ENCODE assay signal across 1 cellular context in genomic region chr16:66523861-66524354, GRCh38.
TF ChIP-seq lines count a peak whose summit lies in the region.

No MANE protein-coding gene starts in this region.

TF ChIP-seq in GM12878, 131 proteins besides CTCF, POLR2A, EP300 and RAD21:
- TF ChIP-seq TARDBP (IDR thresholded peaks at IDR 0.05; ENCODE audit: borderline replicate concordance) = no peak
- no peak for TF ChIP-seq ZBED1 (IDR thresholded peaks at IDR 0.05; ENCODE audit: borderline replicate concordance)
- 0 out of 4 replicates have a peak, but pooled peaks of 1 of the 2 experiments have one; percentile 35 for TF ChIP-seq BHLHE40 (IDR thresholded peaks at IDR 0.05; ENCODE audit: borderline replicate concordance in 1 of 2, low read depth in 2 of 2, low read length in 1 of 2)
- TF ChIP-seq CREB1 (IDR thresholded peaks at IDR 0.05; ENCODE audit: low read depth) = 0 out of 2 replicates have a peak, but pooled peaks have one; percentile 21
- peak; percentile 41; the same call in 1 of the 3 replicates for TF ChIP-seq POU2F2 (IDR thresholded peaks at IDR 0.05; ENCODE audit: borderline replicate concordance, low read depth, low read length)
- no peak for TF ChIP-seq IRF4 (IDR thresholded peaks at IDR 0.05; ENCODE audit: low read depth, low read length)
- TF ChIP-seq NBN (IDR thresholded peaks at IDR 0.05) = 0 out of 2 replicates have a peak, but pooled peaks have one; percentile 9
- TF ChIP-seq SP1 (IDR thresholded peaks at IDR 0.05; ENCODE audit: low read depth, low read length) = peak; percentile 44
- TF ChIP-seq ZNF24 (IDR thresholded peaks at IDR 0.05) = no peak
- TF ChIP-seq PAX5 (IDR thresholded peaks at IDR 0.05; ENCODE audit: borderline replicate concordance, low read depth, low read length) = peak; percentile 20; the same call in 1 of the 2 replicates
- TF ChIP-seq SKIL (IDR thresholded peaks at IDR 0.05; ENCODE audit: low read depth, poor library complexity, severe bottlenecking) = peak; percentile 47
- peak in 1 of 2 experiments; percentile 76; a peak in 1 of 4 replicates for TF ChIP-seq ETV6 (conservative IDR thresholded peaks at IDR 0.05 in 1 of 2, IDR thresholded peaks at IDR 0.05 in 1 of 2; ENCODE audit: borderline replicate concordance in 1 of 2, low read depth in 1 of 2)
- TF ChIP-seq MEF2A (IDR thresholded peaks at IDR 0.05; ENCODE audit: insufficient read depth, low read depth, low read length) = 0 out of 2 replicates have a peak, but pooled peaks have one; percentile 11
- no peak for TF ChIP-seq USF1 (IDR thresholded peaks at IDR 0.05; ENCODE audit: borderline replicate concordance, extremely low read length, insufficient read depth, low read depth, low read length)
- 0 out of 2 replicates have a peak, but pooled peaks have one; percentile 39 for TF ChIP-seq NR2F1 (conservative IDR thresholded peaks at IDR 0.05)
- no peak for TF ChIP-seq NFXL1 (IDR thresholded peaks at IDR 0.05; ENCODE audit: borderline replicate concordance)
- TF ChIP-seq RELB (IDR thresholded peaks at IDR 0.05; ENCODE audit: low read depth) = peak; percentile 66; the same call in 1 of the 2 replicates
- no peak for TF ChIP-seq RELA (IDR thresholded peaks at IDR 0.05; ENCODE audit: borderline replicate concordance, partially characterized antibody)
- 0 out of 2 replicates have a peak, but pooled peaks have one; percentile 16 for TF ChIP-seq ATF7 (IDR thresholded peaks at IDR 0.05; ENCODE audit: low read depth)
- no peak for TF ChIP-seq SMAD5 (IDR thresholded peaks at IDR 0.05; ENCODE audit: low read depth)
- no peak for TF ChIP-seq SREBF2 (IDR thresholded peaks at IDR 0.05; ENCODE audit: low read length)
- no peak for TF ChIP-seq ESRRA (IDR thresholded peaks at IDR 0.05; ENCODE audit: low read length)
- peak; percentile 95 for TF ChIP-seq TCF12 (IDR thresholded peaks at IDR 0.05; ENCODE audit: low read depth, low read length)
- 0 out of 2 replicates have a peak, but pooled peaks have one; percentile 15 for TF ChIP-seq SPI1 (IDR thresholded peaks at IDR 0.05; ENCODE audit: borderline replicate concordance, insufficient read depth, low read depth, low read length)
- no peak for TF ChIP-seq SIX5 (IDR thresholded peaks at IDR 0.05; ENCODE audit: low read depth, low read length, severe bottlenecking)
- TF ChIP-seq ASH2L (IDR thresholded peaks at IDR 0.05; ENCODE audit: borderline replicate concordance, low read depth) = peak; percentile 54; the same call in 1 of the 2 replicates
- peak; percentile 48; the same call in 1 of the 2 replicates for TF ChIP-seq CREM (IDR thresholded peaks at IDR 0.05; ENCODE audit: low read depth)
- peak; percentile 17; the same call in 1 of the 2 replicates for TF ChIP-seq MTA2 (IDR thresholded peaks at IDR 0.05; ENCODE audit: low read depth)
- peak; percentile 67 to 72 for TF ChIP-seq IKZF2 (IDR thresholded peaks at IDR 0.05)
- peak in 1 of 2 experiments; percentile 56; a peak in 2 of 4 replicates for TF ChIP-seq CEBPB (IDR thresholded peaks at IDR 0.05; ENCODE audit: borderline replicate concordance in 1 of 2, low read depth in 2 of 2, low read length in 2 of 2)
- no peak for TF ChIP-seq E2F8 (IDR thresholded peaks at IDR 0.05; ENCODE audit: low read depth, partially characterized antibody)
- TF ChIP-seq RUNX3 (IDR thresholded peaks at IDR 0.05; ENCODE audit: low read length) = peak; percentile 97
- TF ChIP-seq FOXM1 (IDR thresholded peaks at IDR 0.05; ENCODE audit: low read depth, low read length) = peak; percentile 51; the same call in 1 of the 2 replicates
- TF ChIP-seq CBFB (IDR thresholded peaks at IDR 0.05; ENCODE audit: low read depth) = 0 out of 2 replicates have a peak, but pooled peaks have one; percentile 69
- TF ChIP-seq EED (IDR thresholded peaks at IDR 0.05; ENCODE audit: low read depth) = 0 out of 2 replicates have a peak, but pooled peaks have one; percentile 51
- TF ChIP-seq DPF2 (IDR thresholded peaks at IDR 0.05) = no peak
- peak; percentile 66; the same call in 1 of the 2 replicates for TF ChIP-seq ZNF687 (IDR thresholded peaks at IDR 0.05)
- no peak for TF ChIP-seq NR2C1 (IDR thresholded peaks at IDR 0.05)
- peak; percentile 33; the same call in 1 of the 2 replicates for TF ChIP-seq BCL11A (IDR thresholded peaks at IDR 0.05; ENCODE audit: low read depth, low read length)
- no peak for TF ChIP-seq ZBTB11 (CRISPR knock-in tag; IDR thresholded peaks at IDR 0.05)
- TF ChIP-seq TCF3 (IDR thresholded peaks at IDR 0.05; ENCODE audit: borderline replicate concordance, insufficient read depth, low read depth, low read length) = peak; percentile 95
- no peak for TF ChIP-seq CEBPZ (IDR thresholded peaks at IDR 0.05; ENCODE audit: low read depth, low read length)
- no peak for TF ChIP-seq HDAC6 (IDR thresholded peaks at IDR 0.05; ENCODE audit: unreplicated experiment)
- 0 out of 2 replicates have a peak, but pooled peaks have one; percentile 3 for TF ChIP-seq SMARCA5 (IDR thresholded peaks at IDR 0.05)
